Comparison of ENCODE assay signal across 8 cellular contexts in genomic region chrX:129781134-129782014, GRCh38. TPM values are rescaled to one million over a fixed set of nuclear protein-coding genes. Genes with fewer than 3 reads are reported as not detected.
A peak's percentile ranks its signal among the peaks of the same experiment; 100 is the strongest.
DNase-seq lines count a peak whose midpoint lies in the region; ATAC-seq, FAIRE-seq and TF ChIP-seq lines count a peak whose summit lies in the region.

No MANE protein-coding gene starts in this region.

- H3K4me3 ChIP-seq in gastrocnemius medialis (no peak overlapping the region), tibial nerve (peak overlapping the region in 2 of 4 donors; percentile 36 to 38)

- TF ChIP-seq POLR2A in gastrocnemius medialis (IDR thresholded peaks at IDR 0.05) (no peak), tibial nerve (IDR thresholded peaks at IDR 0.05) (no peak)

- H3K27me3 ChIP-seq in gastrocnemius medialis (no peaks in the 10 kb centered on the region), tibial nerve (no peaks in the 10 kb centered on the region)

- H3K4me1 Mint-ChIP-seq in T-cell (peaks cover 76 to 86% (median 76%) of the 10 kb centered on the region in 3 donors), mesothelial cell of epicardium (no peaks in the 10 kb centered on the region)
- peaks cover 70% of the 10 kb centered on the region for H3K4me1 Mint-ChIP-seq in activated naive CD8-positive, alpha-beta T cell (ENCODE audit: low read depth)

- H3K27ac Mint-ChIP-seq in T-cell (peak overlapping the region; percentile 84 to 97), mesothelial cell of epicardium (no peak overlapping the region)
- H3K27ac Mint-ChIP-seq in activated naive CD8-positive, alpha-beta T cell, result peak overlapping the region; percentile 85

- H3K36me3 Mint-ChIP-seq in T-cell, result peaks cover 20% of the 10 kb centered on the region
- peaks cover 8% of the 10 kb centered on the region for H3K36me3 Mint-ChIP-seq in activated naive CD8-positive, alpha-beta T cell
- H3K36me3 Mint-ChIP-seq in mesothelial cell of epicardium, result no peaks in the 10 kb centered on the region

- H3K27ac ChIP-seq in gastrocnemius medialis, result no peak overlapping the region
- peak overlapping the region in 2 of 4 donors; percentile 29 to 68 for H3K27ac ChIP-seq in tibial nerve

- intact Hi-C loops in gastrocnemius medialis (cut with DNase I; ENCODE audit: low total_unique reads), result no loop called here

- H3K4me3 Mint-ChIP-seq in T-cell, result peak overlapping the region; percentile 90 to 98 (median 94)
- H3K4me3 Mint-ChIP-seq in activated naive CD8-positive, alpha-beta T cell, result peak overlapping the region; percentile 87
- H3K4me3 Mint-ChIP-seq in mesothelial cell of epicardium, result no peak overlapping the region

- in situ Hi-C loops in gastrocnemius medialis (cut with MboI; ENCODE audit: low sequenced_read_pairs in 4 of 4), result no loop called here

- POLR2A ChIA-PET in T-cell (lab: Charles Lee), result interaction anchor here (0.5 to 1.6 kb wide), 8 partner anchors 9 to 378 kb away, joined by 3 to 7 read pairs (median 4); no protein-coding TSS in a partner anchor

- CTCF ChIA-PET in T-cell (lab: Charles Lee), result interaction anchor here (0.5 to 1.7 kb wide), 9 partner anchors 9 to 141 kb away, joined by 3 to 11 read pairs (median 5); no protein-coding TSS in a partner anchor

- 62 to 80% methylated on average over 7 to 9 of the region's 13 CpGs for WGBS in tibial nerve, 2 donors

- TF ChIP-seq CTCF in gastrocnemius medialis (IDR thresholded peaks at IDR 0.05 in 4 of 5, conservative IDR thresholded peaks at IDR 0.05 in 1 of 5) (no peak), tibial nerve (IDR thresholded peaks at IDR 0.05) (no peak), mesothelial cell of epicardium (IDR thresholded peaks at IDR 0.05; ENCODE audit: unreplicated experiment) (no peak)

- TF ChIP-seq EP300 in tibial nerve (IDR thresholded peaks at IDR 0.05), result no peak

- no peak for FAIRE-seq in urothelium cell line (lab: Jason Lieb, UNC)

- H3K27me3 Mint-ChIP-seq in T-cell, result no peaks in the 10 kb centered on the region
- H3K27me3 Mint-ChIP-seq in activated naive CD8-positive, alpha-beta T cell, result no peaks in the 10 kb centered on the region
- H3K27me3 Mint-ChIP-seq in mesothelial cell of epicardium (ENCODE audit: low read depth), result no peaks in the 10 kb centered on the region

- H3K36me3 ChIP-seq in gastrocnemius medialis (no peaks in the 10 kb centered on the region), tibial nerve (no peaks in the 10 kb centered on the region)

- ATAC-seq in GM18870 (IDR thresholded peaks at IDR 0.05; ENCODE audit: unreplicated experiment), result peak; percentile 74
- peak; percentile 66 for ATAC-seq in HG03045 (IDR thresholded peaks at IDR 0.05; ENCODE audit: unreplicated experiment)
- ATAC-seq in T-cell (replicated peaks in 1 of 4), result peak; percentile 71 to 80 (median 76)
- no peak for ATAC-seq in gastrocnemius medialis

- H3K4me1 ChIP-seq in gastrocnemius medialis (no peaks in the 10 kb centered on the region), tibial nerve (no peaks in the 10 kb centered on the region)

- DNase-seq in T-cell (peak; percentile 47 to 95 (median 86)), gastrocnemius medialis (peak; percentile 7 to 32), tibial nerve (ENCODE audit: low spot score in 2 of 2) (no peak), urothelium cell line (ENCODE audit: low spot score) (no peak), mesothelial cell of epicardium (ENCODE audit: low spot score in 2 of 2, unreplicated experiment in 2 of 2) (no peak)

- H3K9me3 Mint-ChIP-seq in T-cell, result no peaks in the 10 kb centered on the region
- no peaks in the 10 kb centered on the region for H3K9me3 Mint-ChIP-seq in activated naive CD8-positive, alpha-beta T cell (ENCODE audit: low read depth)
- H3K9me3 Mint-ChIP-seq in mesothelial cell of epicardium, result peaks cover 6% of the 10 kb centered on the region

- H3K9me3 ChIP-seq in gastrocnemius medialis (no peaks in the 10 kb centered on the region), tibial nerve (no peaks in the 10 kb centered on the region)

RNA-seq across cellular contexts. Expression of gene SASH3, which starts 1.6 kb away (rescaled TPM):
- 100 to 1,000 TPM; 102 to 163 (median 142) TPM for total RNA-seq in T-cell
- total RNA-seq in gastrocnemius medialis, result 1 to 10 TPM; 1.3 to 2.2 (median 1.7) TPM
- 10 to 100 TPM; 10.4 to 20.4 (median 15.0) TPM for total RNA-seq in tibial nerve
- total RNA-seq in mesothelial cell of epicardium, result not detected in 3 replicates

RNA-seq across cellular contexts. Expression of gene XPNPEP2, which starts 42.6 kb away (rescaled TPM):
- total RNA-seq in T-cell (under 1 TPM in 4 of 5 donors, not detected in 1; 0.20 to 0.84 (median 0.37) TPM), gastrocnemius medialis (1 to 10 TPM in 2 of 4 donors, under 1 TPM in 2; 0.15 to 2.0 (median 0.87) TPM), tibial nerve (10 to 100 TPM in 1 of 4 donors, 1 to 10 TPM in 2, under 1 TPM in 1; 0.87 to 10.0 (median 5.2) TPM), mesothelial cell of epicardium (3.5 to 4.2 TPM (median 4.0 TPM) in 3 replicates)

Comparison
In these comparisons a context has a peak if more than half of its experiments do, and no peak if none do; other contexts are left out.
1. ATAC-seq: peak in GM18870 (single experiment), HG03045 (single experiment) and T-cell (4 of 4); none in gastrocnemius medialis (0 of 2).
2. DNase-seq: peak in T-cell (34 of 34) and gastrocnemius medialis (2 of 2); none in tibial nerve (0 of 2), urothelium cell line (single experiment) and mesothelial cell of epicardium (0 of 2).
3. RNA of gene SASH3, which starts 1.6 kb away (total RNA-seq): 102 to 163 TPM in T-cell; 10.4 to 20.4 TPM in tibial nerve, 1.3 to 2.2 TPM in gastrocnemius medialis and not detected in mesothelial cell of epicardium; every median in the first group is over 4 times any median in the second.